Comparison of ENCODE assay signal across 8 cellular contexts in genomic region chr22:22748297-22748743, GRCh38.
DNase-seq lines count a peak whose midpoint lies in the region; TF ChIP-seq lines count a peak whose summit lies in the region.

No MANE protein-coding gene starts in this region.

- H3K27me3 ChIP-seq in thyroid gland (no peaks in the 10 kb centered on the region), sigmoid colon (peaks cover 0 to 3% (median 0%) of the 10 kb centered on the region in 3 donors)

- WGBS in thyroid gland, 2 donors = 55 to 63% methylated on average over 4 to 5 of the region's 5 CpGs
- 52 to 59% methylated on average over 5 of the region's 5 CpGs for WGBS in sigmoid colon, 2 donors

- H3K4me1 ChIP-seq in thyroid gland (no peaks in the 10 kb centered on the region), sigmoid colon (no peaks in the 10 kb centered on the region)

- no peaks in the 10 kb centered on the region for H3K9me3 ChIP-seq in thyroid gland
- H3K9me3 ChIP-seq in sigmoid colon = no peaks in the 10 kb centered on the region

- DNase-seq in DMS53 treated with DMSO at 0.1 percent for 48 hours (lab: John Stamatoyannopoulos, UW; ENCODE audit: unreplicated experiment) (peak; percentile 10), HK-2 (ENCODE audit: unreplicated experiment) (peak; percentile 32), T-helper 9 cell (peak; percentile 14), lung microvascular endothelial cell (ENCODE audit: low read depth in 2 of 2) (peak; percentile 55 to 62), thyroid gland (peak; percentile 52 to 53), NCI-H128 (lab: John Stamatoyannopoulos, UW; ENCODE audit: unreplicated experiment) (no peak), sigmoid colon (no peak)
- peak; percentile 19 for DNase-seq in effector CD4-positive, alpha-beta T cell

- intact Hi-C loops in thyroid gland (cut with DNase I) (no loop called here), sigmoid colon (cut with DNase I) (no loop called here)

- H3K4me3 ChIP-seq in thyroid gland (replicated peaks in 1 of 3) (no peak overlapping the region), sigmoid colon (no peak overlapping the region)

- no peak for TF ChIP-seq POLR2A in thyroid gland (IDR thresholded peaks at IDR 0.05)
- TF ChIP-seq POLR2A in sigmoid colon (IDR thresholded peaks at IDR 0.05) = no peak

- TF ChIP-seq CTCF in thyroid gland (IDR thresholded peaks at IDR 0.05) (peak; percentile 11 to 78 (median 32)), sigmoid colon (IDR thresholded peaks at IDR 0.05) (peak in 2 of 4 experiments; percentile 38 to 58)

- H3K36me3 ChIP-seq in thyroid gland = no peaks in the 10 kb centered on the region
- no peaks in the 10 kb centered on the region for H3K36me3 ChIP-seq in sigmoid colon

- no peak for TF ChIP-seq EP300 in sigmoid colon (IDR thresholded peaks at IDR 0.05)

- no peak overlapping the region for H3K27ac ChIP-seq in thyroid gland
- no peak overlapping the region for H3K27ac ChIP-seq in sigmoid colon

Comparison
In these comparisons a context has a peak if more than half of its experiments do, and no peak if none do; other contexts are left out.
1. DNase-seq: peak in DMS53 treated with DMSO at 0.1 percent for 48 hours (single experiment), HK-2 (single experiment), T-helper 9 cell (single experiment), effector CD4-positive, alpha-beta T cell (single experiment), lung microvascular endothelial cell (2 of 2) and thyroid gland (2 of 2); none in NCI-H128 (single experiment) and sigmoid colon (single experiment).